24 cellular contexts compared by ENCODE assay signal in genomic region chr1:36206323-36206858, GRCh38. TPM values are rescaled to one million over a fixed set of nuclear protein-coding genes. Genes with fewer than 3 reads are reported as not detected.
DNase-seq lines count a peak whose midpoint lies in the region; ATAC-seq and TF ChIP-seq lines count a peak whose summit lies in the region.
"Had no signal": no experiment of that assay in that cellular context is flagged by ENCODE, and none has a peak within 500 bp of the region (broad histone marks: within the 10 kb centered on the region; RNA-seq: fewer than 3 reads in every experiment).

No MANE protein-coding gene starts in this region.

- CTCF ChIA-PET in activated CD8-positive, alpha-beta T cell treated with anti-CD3 and anti-CD28 coated beads, Interleukin-2, amount 10 ng/mL, durations not matched to agents 7 days and 5 days (lab: Charles Lee), result interaction anchor here (1.3 kb wide), 1 partner anchor 57 kb away, joined by 5 read pairs; the partner anchor contains the start of gene TRAPPC3

- POLR2A ChIA-PET in activated CD8-positive, alpha-beta T cell treated with anti-CD3 and anti-CD28 coated beads, Interleukin-2, amount 10 ng/mL, durations not matched to agents 7 days and 5 days (lab: Charles Lee), result interaction anchor here (0.9 to 1.6 kb wide), 2 partner anchors 16 to 31 kb away, joined by 3 read pairs; no protein-coding TSS in a partner anchor

- no peaks in the 10 kb centered on the region for H3K27me3 ChIP-seq in right cardiac atrium (ENCODE audit: control insufficient read depth, insufficient read depth)
- H3K27me3 ChIP-seq in heart left ventricle, result no peaks in the 10 kb centered on the region
- no peaks in the 10 kb centered on the region for H3K27me3 ChIP-seq in subcutaneous abdominal adipose tissue (ENCODE audit: control insufficient read depth in 5 of 5, insufficient read depth in 4 of 5, low read length in 5 of 5)
- H3K27me3 ChIP-seq: body of pancreas, stomach had no signal

- H3K27ac ChIP-seq in right cardiac atrium (ENCODE audit: low read length) (peak overlapping the region; percentile 58), heart left ventricle (peak overlapping the region in 3 of 12 donors; percentile 40 to 93 (median 67)), coronary artery (peak overlapping the region; percentile 57 to 70), subcutaneous abdominal adipose tissue (ENCODE audit: low read depth, low read length) (peak overlapping the region; percentile 76)

- H3K4me3 ChIP-seq in right cardiac atrium (ENCODE audit: low read length), result no peak overlapping the region
- H3K4me3 ChIP-seq in heart left ventricle, result no peak overlapping the region
- H3K4me3 ChIP-seq in coronary artery, result no peak overlapping the region
- no peak overlapping the region for H3K4me3 ChIP-seq in subcutaneous abdominal adipose tissue (ENCODE audit: low read depth in 1 of 5, low read length in 5 of 5)
- H3K4me3 ChIP-seq: body of pancreas, stomach had no signal

- no peak overlapping the region for H3K27ac Mint-ChIP-seq in activated CD8-positive, alpha-beta T cell treated with anti-CD3 and anti-CD28 coated beads, Interleukin-2, amount 10 ng/mL, durations not matched to agents 7 days and 5 days
- H3K27ac Mint-ChIP-seq: activated CD4-positive, alpha-beta T cell treated with anti-CD3 and anti-CD28 coated beads, Interleukin-2, amount 10 ng/mL, durations not matched to agents 7 days and 5 days; natural killer cell had no signal

- H3K27me3 Mint-ChIP-seq in activated CD8-positive, alpha-beta T cell treated with anti-CD3 and anti-CD28 coated beads, Interleukin-2, amount 10 ng/mL, durations not matched to agents 7 days and 5 days (ENCODE audit: low read depth), result no peaks in the 10 kb centered on the region
- H3K27me3 Mint-ChIP-seq: activated CD4-positive, alpha-beta T cell treated with anti-CD3 and anti-CD28 coated beads, Interleukin-2, amount 10 ng/mL, durations not matched to agents 7 days and 5 days; CD8-positive, alpha-beta memory T cell; type B pancreatic cell had no signal

- no peak for ATAC-seq in right cardiac atrium
- ATAC-seq in heart left ventricle, result no peak
- ATAC-seq in activated CD8-positive, alpha-beta T cell treated with anti-CD3 and anti-CD28 coated beads, Interleukin-2, amount 10 ng/mL, durations not matched to agents 7 days and 5 days, result peak; percentile 30
- ATAC-seq in HG03280 (IDR thresholded peaks at IDR 0.05; ENCODE audit: unreplicated experiment), result no peak
- ATAC-seq: body of pancreas, HCT116, natural killer cell, SK-N-SH treated with all-trans-retinoic acid at 6 μM for 48 hours had no signal

- H3K4me1 Mint-ChIP-seq in activated CD8-positive, alpha-beta T cell treated with anti-CD3 and anti-CD28 coated beads, Interleukin-2, amount 10 ng/mL, durations not matched to agents 7 days and 5 days (ENCODE audit: low read depth), result peaks cover 7% of the 10 kb centered on the region
- H3K4me1 Mint-ChIP-seq: CD8-positive, alpha-beta memory T cell; natural killer cell had no signal

- peaks cover 16% of the 10 kb centered on the region for H3K4me1 ChIP-seq in right cardiac atrium (ENCODE audit: control insufficient read depth, insufficient read depth, low read length)
- H3K4me1 ChIP-seq in heart left ventricle, result peaks cover 0 to 35% (median 23%) of the 10 kb centered on the region in 12 donors
- peaks cover 0 to 54% (median 36%) of the 10 kb centered on the region in 5 donors for H3K4me1 ChIP-seq in subcutaneous abdominal adipose tissue (ENCODE audit: control insufficient read depth in 5 of 5, insufficient read depth in 5 of 5, low read length in 5 of 5)

- WGBS in right cardiac atrium, result 82% methylated on average over 3 of the region's 3 CpGs
- 87 to 97% (median 93%) methylated on average over 3 of the region's 3 CpGs for WGBS in heart left ventricle, 4 donors

- H3K9me3 ChIP-seq in right cardiac atrium (ENCODE audit: control insufficient read depth, low read length), result no peaks in the 10 kb centered on the region
- H3K9me3 ChIP-seq in heart left ventricle, result no peaks in the 10 kb centered on the region
- no peaks in the 10 kb centered on the region for H3K9me3 ChIP-seq in subcutaneous abdominal adipose tissue (ENCODE audit: control insufficient read depth in 5 of 5, low read length in 5 of 5)
- H3K9me3 ChIP-seq: body of pancreas, stomach had no signal

- no peaks in the 10 kb centered on the region for H3K36me3 Mint-ChIP-seq in activated CD8-positive, alpha-beta T cell treated with anti-CD3 and anti-CD28 coated beads, Interleukin-2, amount 10 ng/mL, durations not matched to agents 7 days and 5 days (ENCODE audit: low read depth)
- H3K36me3 Mint-ChIP-seq: CD8-positive, alpha-beta memory T cell; natural killer cell; type B pancreatic cell had no signal

- TF ChIP-seq POLR2A in heart left ventricle (IDR thresholded peaks at IDR 0.05), result no peak

- H3K4me3 Mint-ChIP-seq in activated CD8-positive, alpha-beta T cell treated with anti-CD3 and anti-CD28 coated beads, Interleukin-2, amount 10 ng/mL, durations not matched to agents 7 days and 5 days, result no peak overlapping the region
- H3K4me3 Mint-ChIP-seq: activated CD4-positive, alpha-beta T cell treated with anti-CD3 and anti-CD28 coated beads, Interleukin-2, amount 10 ng/mL, durations not matched to agents 7 days and 5 days; CD8-positive, alpha-beta memory T cell; natural killer cell; type B pancreatic cell had no signal

- DNase-seq in right cardiac atrium (no peak), heart left ventricle (no peak), coronary artery (ENCODE audit: low spot score) (no peak), cerebellar cortex (ENCODE audit: low spot score) (no peak), NCI-H2227 treated with DMSO at 0.1 percent for 48 hours (lab: John Stamatoyannopoulos, UW) (no peak)
- DNase-seq in activated CD8-positive, alpha-beta T cell treated with anti-CD3 and anti-CD28 coated beads, Interleukin-2, amount 10 ng/mL, durations not matched to agents 7 days and 5 days, result no peak
- DNase-seq: activated CD4-positive, alpha-beta T cell treated with anti-CD3 and anti-CD28 coated beads, Interleukin-2, amount 10 ng/mL, durations not matched to agents 7 days and 5 days; body of pancreas; CD8-positive, alpha-beta memory T cell; DMS153; natural killer cell; NCI-H1105 treated with DMSO at 0.1 percent for 48 hours; NCI-H2029 treated with DMSO at 0.1 percent for 48 hours; NCI-H446; NCI-H82; OCI-M1; stimulated activated CD4-positive, alpha-beta T cell treated with anti-CD3 and anti-CD28 coated beads, Interleukin-12 subunit alpha, Interleukin-12 subunit beta, amount 100 ng/mL, for 4 hours; stomach; T-helper 2 cell had no signal

- H3K9ac ChIP-seq in subcutaneous abdominal adipose tissue (ENCODE audit: low read length in 5 of 5), result no peak overlapping the region

- H3K36me3 ChIP-seq in heart left ventricle (no peaks in the 10 kb centered on the region), subcutaneous abdominal adipose tissue (ENCODE audit: control insufficient read depth in 5 of 5, insufficient read depth in 5 of 5, low read length in 5 of 5) (no peaks in the 10 kb centered on the region)
- H3K36me3 ChIP-seq: stomach had no signal

- no peaks in the 10 kb centered on the region for H3K9me3 Mint-ChIP-seq in activated CD8-positive, alpha-beta T cell treated with anti-CD3 and anti-CD28 coated beads, Interleukin-2, amount 10 ng/mL, durations not matched to agents 7 days and 5 days (ENCODE audit: insufficient read depth)
- H3K9me3 Mint-ChIP-seq: activated CD4-positive, alpha-beta T cell treated with anti-CD3 and anti-CD28 coated beads, Interleukin-2, amount 10 ng/mL, durations not matched to agents 7 days and 5 days; CD8-positive, alpha-beta memory T cell; natural killer cell; type B pancreatic cell had no signal

- TF ChIP-seq CTCF in heart left ventricle (IDR thresholded peaks at IDR 0.05), result no peak
- no peak for TF ChIP-seq CTCF in coronary artery (IDR thresholded peaks at IDR 0.05)

- intact Hi-C loops in right cardiac atrium (cut with DNase I), result no loop called here
- intact Hi-C loops in heart left ventricle (cut with DNase I), result no loop called here

RNA-seq across cellular contexts. Expression of gene THRAP3, which starts 17.9 kb away (rescaled TPM):
- 10 to 100 TPM; 66.3 to 85.5 (median 77.3) TPM for total RNA-seq in right cardiac atrium
- 32.6 TPM for polyA plus RNA-seq in right cardiac atrium
- 100 to 1,000 TPM in 4 of 9 donors, 10 to 100 TPM in 5; 68.6 to 106 (median 92.8) TPM for total RNA-seq in heart left ventricle
- polyA plus RNA-seq in heart left ventricle, result 10 to 100 TPM; 27.9 to 36.5 TPM
- 100 to 1,000 TPM; 136 to 140 TPM for total RNA-seq in activated CD8-positive, alpha-beta T cell treated with anti-CD3 and anti-CD28 coated beads, Interleukin-2, amount 10 ng/mL, durations not matched to agents 7 days and 5 days

RNA-seq across cellular contexts. Expression of gene MAP7D1, which starts 50.4 kb away (rescaled TPM):
- total RNA-seq in right cardiac atrium (100 to 1,000 TPM; 285 to 403 (median 374) TPM), heart left ventricle (100 to 1,000 TPM; 249 to 706 (median 328) TPM)
- polyA plus RNA-seq in right cardiac atrium (330 TPM), heart left ventricle (100 to 1,000 TPM; 236 to 331 TPM)
- total RNA-seq in activated CD8-positive, alpha-beta T cell treated with anti-CD3 and anti-CD28 coated beads, Interleukin-2, amount 10 ng/mL, durations not matched to agents 7 days and 5 days, result 100 to 1,000 TPM; 235 to 245 TPM

RNA-seq across cellular contexts. Expression of gene TRAPPC3, which starts 57.1 kb away (rescaled TPM):
- total RNA-seq in right cardiac atrium, result 10 to 100 TPM; 58.5 to 67.2 (median 64.0) TPM
- 73.6 TPM for polyA plus RNA-seq in right cardiac atrium
- total RNA-seq in heart left ventricle, result 10 to 100 TPM; 45.3 to 77.2 (median 52.9) TPM
- polyA plus RNA-seq in heart left ventricle, result 10 to 100 TPM; 40.8 to 89.6 TPM
- 10 to 100 TPM; 55.6 to 56.4 TPM for total RNA-seq in activated CD8-positive, alpha-beta T cell treated with anti-CD3 and anti-CD28 coated beads, Interleukin-2, amount 10 ng/mL, durations not matched to agents 7 days and 5 days
